In the genomic region with DNA sequence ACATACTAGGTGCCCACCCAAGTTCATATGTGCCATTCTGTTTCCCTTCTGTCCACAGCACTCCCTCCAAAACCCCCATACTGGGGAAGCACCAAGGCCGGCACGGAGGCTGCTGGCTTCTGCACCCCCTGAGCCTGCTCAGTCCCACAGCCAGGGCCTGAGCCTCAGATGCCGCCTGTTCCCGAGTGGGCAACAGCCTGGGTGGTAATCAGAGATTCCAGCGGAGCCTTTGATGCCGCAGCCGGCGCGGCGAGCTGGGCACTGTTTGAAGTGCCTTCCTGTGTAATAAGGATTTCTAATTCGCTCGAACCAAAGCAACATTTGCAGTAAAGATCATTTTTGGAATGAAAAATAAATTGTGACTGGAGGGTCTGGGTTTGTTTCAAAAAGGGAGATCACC, we compare ENCODE assay signal across 22 cellular contexts.
"Had no signal": no experiment of that assay in that cellular context is flagged by ENCODE, and none has a peak within 500 bp of the region (broad histone marks: within the 10 kb centered on the region; RNA-seq: fewer than 3 reads in every experiment).

No MANE protein-coding gene starts in this region.

- H3K27me3 ChIP-seq: MG63 had no signal

- H3K4me3 ChIP-seq: MG63 had no signal

- ATAC-seq: Panc1, PC-3, SK-N-SH treated with all-trans-retinoic acid at 6 μM for 48 hours had no signal

- H3K27ac ChIP-seq: RWPE1 had no signal

- DNase-seq: Karpas-422, KG1, MG63, NCI-H1092, NCI-H1105 treated with DMSO at 0.1 percent for 48 hours, NCI-H1417 treated with DMSO at 0.1 percent for 48 hours, NCI-H146, NCI-H187, NCI-H2029, NCI-H2081 treated with DMSO at 0.1 percent for 48 hours, NCI-H2171, NCI-H226, NCI-H446, NCI-H510A, NCI-H524 treated with DMSO at 0.1 percent for 48 hours, NCI-H69, NCI-H774, PC-3, SHP77 had no signal

- H3K36me3 ChIP-seq: MG63 had no signal

- H3K9me3 ChIP-seq: MG63 had no signal
